10 cellular contexts compared by ENCODE assay signal in genomic region chr1:169133801-169134558, GRCh38. TPM values are rescaled to one million over a fixed set of nuclear protein-coding genes. Genes with fewer than 3 reads are reported as not detected.
DNase-seq lines count a peak whose midpoint lies in the region; ATAC-seq and TF ChIP-seq lines count a peak whose summit lies in the region.
"Had no signal": no experiment of that assay in that cellular context is flagged by ENCODE, and none has a peak within 500 bp of the region (broad histone marks: within the 10 kb centered on the region; RNA-seq: fewer than 3 reads in every experiment).

No MANE protein-coding gene starts in this region.

- no peak overlapping the region for H3K4me3 Mint-ChIP-seq in CD8-positive, alpha-beta T cell
- H3K4me3 Mint-ChIP-seq: activated naive CD8-positive, alpha-beta T cell treated with anti-CD3 and anti-CD28 coated beads for 36 hours; naive thymus-derived CD8-positive, alpha-beta T cell had no signal

- peaks cover 2% of the 10 kb centered on the region for H3K36me3 Mint-ChIP-seq in CD8-positive, alpha-beta T cell

- H3K36me3 ChIP-seq in CD8-positive, alpha-beta T cell (ENCODE audit: insufficient read depth, low read length): no peaks in the 10 kb centered on the region
- H3K36me3 ChIP-seq in mucosa of descending colon (ENCODE audit: low read depth) (no peaks in the 10 kb centered on the region), tibial artery (peaks cover 0 to 3% (median 1%) of the 10 kb centered on the region in 3 donors)

- no peaks in the 10 kb centered on the region for H3K4me1 ChIP-seq in CD8-positive, alpha-beta T cell (ENCODE audit: insufficient read depth, low read length)
- no peaks in the 10 kb centered on the region for H3K4me1 ChIP-seq in mucosa of descending colon (ENCODE audit: low read depth)
- H3K4me1 ChIP-seq in tibial artery: peaks cover 0 to 9% (median 0%) of the 10 kb centered on the region in 4 donors

- peak overlapping the region; percentile 34 for H3K27ac Mint-ChIP-seq in CD8-positive, alpha-beta T cell
- H3K27ac Mint-ChIP-seq: activated naive CD8-positive, alpha-beta T cell treated with anti-CD3 and anti-CD28 coated beads for 36 hours had no signal

- no peak for ATAC-seq in CD8-positive, alpha-beta T cell
- ATAC-seq in mucosa of descending colon (peak; percentile 19), HG02678 (IDR thresholded peaks at IDR 0.05; ENCODE audit: unreplicated experiment) (no peak)
- ATAC-seq: naive thymus-derived CD8-positive, alpha-beta T cell had no signal

- CTCF ChIA-PET in CD8-positive, alpha-beta T cell (lab: Charles Lee): no interaction called here

- intact Hi-C loops in CD8-positive, alpha-beta T cell (cut with DNase I, micrococcal nuclease): loop anchor here in 1 of 2 experiments (5.0 kb wide), 1 partner anchor 792 kb away; no protein-coding TSS in a partner anchor
- intact Hi-C loops in mucosa of descending colon (cut with DNase I, micrococcal nuclease): no loop called here
- intact Hi-C loops in tibial artery (cut with DNase I; ENCODE audit: low total_unique reads): no loop called here

- H3K27me3 Mint-ChIP-seq in CD8-positive, alpha-beta T cell (ENCODE audit: low read depth): no peaks in the 10 kb centered on the region
- H3K27me3 Mint-ChIP-seq: activated naive CD8-positive, alpha-beta T cell treated with anti-CD3 and anti-CD28 coated beads for 36 hours; naive thymus-derived CD8-positive, alpha-beta T cell had no signal

- no peaks in the 10 kb centered on the region for H3K27me3 ChIP-seq in CD8-positive, alpha-beta T cell (ENCODE audit: insufficient read depth, low read length)
- no peaks in the 10 kb centered on the region for H3K27me3 ChIP-seq in tibial artery

- no peak overlapping the region for H3K27ac ChIP-seq in CD8-positive, alpha-beta T cell (ENCODE audit: low read depth, low read length)
- no peak overlapping the region for H3K27ac ChIP-seq in tibial artery

- no peak for DNase-seq in CD8-positive, alpha-beta T cell
- DNase-seq in dermis blood vessel endothelial cell: peak; percentile 41
- no peak for DNase-seq in mucosa of descending colon
- DNase-seq in tibial artery: no peak
- DNase-seq in T-helper 1 cell: no peak
- no peak for DNase-seq in nucleus accumbens (lab: John Stamatoyannopoulos, UW)
- DNase-seq: activated naive CD8-positive, alpha-beta T cell treated with anti-CD3 and anti-CD28 coated beads for 36 hours; naive thymus-derived CD8-positive, alpha-beta T cell had no signal

- POLR2A ChIA-PET in CD8-positive, alpha-beta T cell (lab: Charles Lee): no interaction called here

- H3K4me1 Mint-ChIP-seq in CD8-positive, alpha-beta T cell (ENCODE audit: low read depth): no peaks in the 10 kb centered on the region

- no peak overlapping the region for H3K4me3 ChIP-seq in CD8-positive, alpha-beta T cell (ENCODE audit: low read depth, low read length)
- H3K4me3 ChIP-seq in mucosa of descending colon (no peak overlapping the region), tibial artery (no peak overlapping the region)

- no peak for TF ChIP-seq CTCF in CD8-positive, alpha-beta T cell (IDR thresholded peaks at IDR 0.05)
- peak; percentile 43 for TF ChIP-seq CTCF in LNCAP (IDR thresholded peaks at IDR 0.05)
- no peak for TF ChIP-seq CTCF in mucosa of descending colon (IDR thresholded peaks at IDR 0.05)
- no peak for TF ChIP-seq CTCF in tibial artery (IDR thresholded peaks at IDR 0.05)

- no peaks in the 10 kb centered on the region for H3K9me3 ChIP-seq in CD8-positive, alpha-beta T cell (ENCODE audit: low read length)
- H3K9me3 ChIP-seq in mucosa of descending colon (no peaks in the 10 kb centered on the region), tibial artery (no peaks in the 10 kb centered on the region)

- H3K9me3 Mint-ChIP-seq in CD8-positive, alpha-beta T cell: no peaks in the 10 kb centered on the region
- H3K9me3 Mint-ChIP-seq: activated naive CD8-positive, alpha-beta T cell treated with anti-CD3 and anti-CD28 coated beads for 36 hours; naive thymus-derived CD8-positive, alpha-beta T cell had no signal

RNA-seq across cellular contexts. Expression of gene ATP1B1, which starts 27.5 kb away (rescaled TPM):
- total RNA-seq in CD8-positive, alpha-beta T cell: 1 to 10 TPM; 2.6 to 3.0 TPM
- total RNA-seq in dermis blood vessel endothelial cell: 6.3 and 8.5 TPM in 2 replicates
- 100 to 1,000 TPM; 342 to 860 (median 744) TPM for total RNA-seq in mucosa of descending colon

Comparison
In these comparisons a context has a peak if more than half of its experiments do, and no peak if none do; other contexts are left out.
1. RNA of gene ATP1B1, which starts 27.5 kb away (total RNA-seq): 342 to 860 TPM in mucosa of descending colon; 6.3 to 8.5 TPM in dermis blood vessel endothelial cell and 2.6 to 3.0 TPM in CD8-positive, alpha-beta T cell; every median in the first group is over 10 times any median in the second.